28 cellular contexts compared by ENCODE assay signal in genomic region chr16:756428-756827, GRCh38. TPM values are rescaled to one million over a fixed set of nuclear protein-coding genes. Genes with fewer than 3 reads are reported as not detected.
"Had no signal": no experiment of that assay in that cellular context is flagged by ENCODE, and none has a peak within 500 bp of the region (broad histone marks: within the 10 kb centered on the region; RNA-seq: fewer than 3 reads in every experiment).

No MANE protein-coding gene starts in this region.

- DNase-seq: activated B cell treated with CpG ODN at 0.5 μM for 24 hours; activated CD4-positive, alpha-beta T cell treated with anti-CD3 and anti-CD28 coated beads for 1 hour; activated CD4-positive, alpha-beta T cell treated with anti-CD3 and anti-CD28 coated beads, Interleukin-2, amount 50 U/mL, for 4 hours; activated CD8-positive, alpha-beta memory T cell treated with anti-CD3 and anti-CD28 coated beads, Interleukin-2, amount 50 U/mL, for 48 hours; activated CD8-positive, alpha-beta T cell treated with anti-CD3 and anti-CD28 coated beads, Interleukin-2, amount 10 ng/mL, durations not matched to agents 7 days and 5 days; activated naive CD4-positive, alpha-beta T cell treated with Interleukin-2 at 50 U/mL for 16 hours; activated T-cell treated with anti-CD3 and anti-CD28 coated beads, Interleukin-2, amount 50 U/mL, for 48 hours; caudate nucleus; Karpas-422; MM.1S; NCI-H1105 treated with DMSO at 0.1 percent for 48 hours; NCI-H1436 treated with DMSO at 0.1 percent for 48 hours; NCI-H187; NCI-H2081; NCI-H510A treated with DMSO at 0.1 percent for 48 hours; NCI-H69; NK-92 treated with Interleukin-12 subunit alpha and Interleukin-12 subunit beta, amount 100 ng/mL, for 24 hours; OCI-M1; RPMI8226; T-cell; T-helper 2 cell; T1000 had no signal

- H3K27ac ChIP-seq: SK-N-MC had no signal

- H3K36me3 Mint-ChIP-seq: activated naive CD8-positive, alpha-beta T cell; T-cell had no signal

- H3K9me3 Mint-ChIP-seq: activated B cell treated with CpG ODN at 0.5 μM for 24 hours had no signal

- ATAC-seq: activated CD8-positive, alpha-beta T cell treated with anti-CD3 and anti-CD28 coated beads, Interleukin-2, amount 10 ng/mL, durations not matched to agents 7 days and 5 days; Panc1; Right ventricle myocardium inferior; T-cell had no signal

- H3K4me3 ChIP-seq: SK-N-MC had no signal

- FAIRE-seq: TTC549 had no signal

- H3K4me3 Mint-ChIP-seq: activated B cell treated with CpG ODN at 0.5 μM for 24 hours; activated CD8-positive, alpha-beta T cell treated with anti-CD3 and anti-CD28 coated beads, Interleukin-2, amount 10 ng/mL, durations not matched to agents 7 days and 5 days; activated naive CD8-positive, alpha-beta T cell; T-cell had no signal

RNA-seq across cellular contexts. Expression of gene MSLN, which starts 4.1 kb away (rescaled TPM):
- total RNA-seq: activated B cell treated with CpG ODN at 0.5 μM for 24 hours; activated CD8-positive, alpha-beta T cell treated with anti-CD3 and anti-CD28 coated beads, Interleukin-2, amount 10 ng/mL, durations not matched to agents 7 days and 5 days; chondrocyte had no signal
